ENCODE assay signal across 17 cellular contexts in the genomic region with DNA sequence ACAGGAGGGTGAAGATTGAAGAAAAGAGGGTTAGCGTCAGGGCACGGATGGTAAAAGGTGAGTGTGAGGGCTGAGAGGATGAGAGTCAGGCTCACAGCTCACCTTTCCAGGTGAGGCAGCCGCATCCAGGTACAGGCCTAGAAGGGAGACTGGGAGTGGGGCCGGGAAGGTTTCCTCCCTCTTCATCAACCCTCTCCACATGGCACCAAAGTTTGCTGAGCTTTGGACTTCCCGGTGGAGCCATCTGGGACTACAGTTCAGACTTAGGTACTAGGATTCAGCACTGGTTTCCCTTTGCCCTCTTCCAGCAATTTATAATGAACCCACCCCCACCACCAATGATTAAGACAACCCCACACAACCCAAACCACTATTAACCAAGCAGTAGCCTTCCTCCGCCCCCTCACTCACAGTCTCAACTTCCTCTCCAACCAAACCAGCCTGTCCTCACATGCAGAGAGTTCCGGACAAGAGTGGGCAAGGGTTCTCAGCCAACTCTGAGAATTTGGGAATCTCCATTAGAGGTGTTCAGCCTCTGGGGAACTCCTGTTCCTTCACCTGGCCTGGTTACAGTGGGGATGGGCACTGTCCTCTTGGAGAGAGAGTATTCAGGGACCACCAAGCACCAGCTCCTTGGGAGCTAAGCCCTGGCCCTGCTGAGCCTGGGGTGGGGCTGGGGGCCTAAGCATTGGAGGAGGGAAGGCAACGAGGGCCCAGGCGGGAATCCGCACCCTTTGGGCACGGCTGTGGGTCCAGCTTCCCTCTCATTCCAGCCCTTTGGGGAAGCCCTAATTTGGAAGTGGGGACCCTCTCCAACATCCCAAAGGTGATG. TPM values are rescaled to one million over a fixed set of nuclear protein-coding genes. Genes with fewer than 3 reads are reported as not detected.
DNase-seq lines count a peak whose midpoint lies in the region; ATAC-seq, FAIRE-seq and TF ChIP-seq lines count a peak whose summit lies in the region.
"Had no signal": no experiment of that assay in that cellular context is flagged by ENCODE, and none has a peak within 500 bp of the region (broad histone marks: within the 10 kb centered on the region; RNA-seq: fewer than 3 reads in every experiment).

No MANE protein-coding gene starts in this region.

- TF ChIP-seq CTCF in astrocyte (IDR thresholded peaks at IDR 0.05; ENCODE audit: insufficient read depth, low read depth, low read length) (no peak), keratinocyte (optimal IDR thresholded peaks at IDR 0.05 in 1 of 3, IDR thresholded peaks at IDR 0.05 in 1 of 3, conservative IDR thresholded peaks at IDR 0.05 in 1 of 3; ENCODE audit: extremely low read depth in 1 of 3, insufficient read depth in 2 of 3, low read length in 3 of 3) (no peak), spleen (IDR thresholded peaks at IDR 0.05 in 8 of 11, conservative IDR thresholded peaks at IDR 0.05 in 3 of 11) (no peak), testis (IDR thresholded peaks at IDR 0.05) (no peak)

- WGBS in spleen, 5 donors = 23 to 35% (median 33%) methylated on average over 11 of the region's 11 CpGs
- 66 to 67% methylated on average over 10 to 11 of the region's 11 CpGs for WGBS in testis, 2 donors

- H3K36me3 ChIP-seq in HUES6 (ENCODE audit: control insufficient read depth, insufficient read depth, low read length) (no peaks in the 10 kb centered on the region), astrocyte (ENCODE audit: insufficient read depth, low read length) (no peaks in the 10 kb centered on the region), keratinocyte (ENCODE audit: control insufficient read depth in 2 of 2, extremely low read depth in 1 of 2, insufficient read depth in 2 of 2, low read length in 2 of 2) (no peaks in the 10 kb centered on the region), spleen (no peaks in the 10 kb centered on the region), testis (ENCODE audit: low read depth, missing control alignments) (no peaks in the 10 kb centered on the region)

- no peak overlapping the region for H3K27ac ChIP-seq in HUES6 (ENCODE audit: low read depth, low read length)
- no peak overlapping the region for H3K27ac ChIP-seq in astrocyte (ENCODE audit: low read depth, low read length)
- H3K27ac ChIP-seq in keratinocyte (ENCODE audit: control insufficient read depth, insufficient read depth, low read length) = peak overlapping the region; percentile 47
- no peak overlapping the region for H3K27ac ChIP-seq in spleen
- H3K27ac ChIP-seq in testis = no peak overlapping the region
- H3K27ac ChIP-seq: dorsolateral prefrontal cortex had no signal

- no peaks in the 10 kb centered on the region for H3K4me1 Mint-ChIP-seq in astrocyte (ENCODE audit: low read depth, unreplicated experiment)
- peaks cover 46% of the 10 kb centered on the region for H3K4me1 Mint-ChIP-seq in activated T-cell treated with anti-CD3 and anti-CD28 coated beads, Interleukin-2, amount 50 U/mL, for 72 hours (ENCODE audit: low read depth)

- H3K79me2 ChIP-seq in astrocyte (ENCODE audit: insufficient read depth, low read length) = no peaks in the 10 kb centered on the region
- H3K79me2 ChIP-seq in keratinocyte (ENCODE audit: control insufficient read depth, insufficient read depth, low read length) = no peaks in the 10 kb centered on the region

- no peak overlapping the region for H3K4me3 Mint-ChIP-seq in astrocyte (ENCODE audit: unreplicated experiment)
- no peak overlapping the region for H3K4me3 Mint-ChIP-seq in activated T-cell treated with anti-CD3 and anti-CD28 coated beads, Interleukin-2, amount 50 U/mL, for 72 hours
- H3K4me3 Mint-ChIP-seq: activated CD8-positive, alpha-beta memory T cell treated with anti-CD3 and anti-CD28 coated beads, Interleukin-2, amount 10 ng/mL, durations not matched to agents 7 days and 5 days had no signal

- no peaks in the 10 kb centered on the region for H4K20me1 ChIP-seq in astrocyte (ENCODE audit: insufficient read depth, low read length)
- H4K20me1 ChIP-seq in keratinocyte (ENCODE audit: control insufficient read depth, extremely low read depth, insufficient read depth, low read length) = no peaks in the 10 kb centered on the region

- dilution Hi-C loops in keratinocyte (cut with MboI; ENCODE audit: extremely low pct_ligation_motif_present, low sequenced_read_pairs) = no loop called here

- no peaks in the 10 kb centered on the region for H3K9me1 ChIP-seq in keratinocyte (ENCODE audit: control insufficient read depth, extremely low read depth, insufficient read depth, low read length)

- H3K4me1 ChIP-seq in HUES6 (ENCODE audit: control insufficient read depth, insufficient read depth, low read length) (peaks cover 46% of the 10 kb centered on the region), astrocyte (ENCODE audit: insufficient read depth, low read length) (no peaks in the 10 kb centered on the region), keratinocyte (ENCODE audit: control insufficient read depth, extremely low read depth, insufficient read depth, low read length) (peaks cover 25% of the 10 kb centered on the region), spleen (peaks cover 4 to 64% (median 36%) of the 10 kb centered on the region in 6 donors), testis (peaks cover 10% of the 10 kb centered on the region)

- H2AFZ ChIP-seq in astrocyte (ENCODE audit: low read depth, low read length) (no peak overlapping the region), keratinocyte (ENCODE audit: control insufficient read depth, low read length) (peak overlapping the region; percentile 52)

- ATAC-seq in GM19452 (IDR thresholded peaks at IDR 0.05; ENCODE audit: unreplicated experiment) = no peak
- no peak for ATAC-seq in activated T-cell treated with anti-CD3 and anti-CD28 coated beads, Interleukin-2, amount 50 U/mL, for 72 hours (replicated peaks in 1 of 2)
- ATAC-seq: activated CD8-positive, alpha-beta memory T cell treated with anti-CD3 and anti-CD28 coated beads, Interleukin-2, amount 10 ng/mL, durations not matched to agents 7 days and 5 days; naive thymus-derived CD8-positive, alpha-beta T cell had no signal

- peaks cover 89% of the 10 kb centered on the region for H3K27me3 Mint-ChIP-seq in astrocyte (ENCODE audit: low read depth, unreplicated experiment)
- H3K27me3 Mint-ChIP-seq in activated T-cell treated with anti-CD3 and anti-CD28 coated beads, Interleukin-2, amount 50 U/mL, for 72 hours (ENCODE audit: low read depth) = peaks cover 96% of the 10 kb centered on the region

- no peak overlapping the region for H3K4me2 ChIP-seq in astrocyte (ENCODE audit: low read length)
- H3K4me2 ChIP-seq in keratinocyte (ENCODE audit: control insufficient read depth, extremely low read depth, insufficient read depth, low read depth, low read length) = peak overlapping the region; percentile 68

- H3K9me3 ChIP-seq in HUES6 (ENCODE audit: control insufficient read depth, insufficient read depth, low read depth, low read length) (no peaks in the 10 kb centered on the region), astrocyte (ENCODE audit: insufficient read depth, low read depth, low read length) (no peaks in the 10 kb centered on the region), keratinocyte (ENCODE audit: control insufficient read depth, low read depth, low read length) (no peaks in the 10 kb centered on the region), spleen (no peaks in the 10 kb centered on the region), testis (no peaks in the 10 kb centered on the region)

- H3K36me3 Mint-ChIP-seq in astrocyte (ENCODE audit: low read depth, unreplicated experiment) = peaks cover 2% of the 10 kb centered on the region
- peaks cover 0 to 2% of the 10 kb centered on the region in 2 donors for H3K36me3 Mint-ChIP-seq in activated T-cell treated with anti-CD3 and anti-CD28 coated beads, Interleukin-2, amount 50 U/mL, for 72 hours (ENCODE audit: insufficient read depth in 2 of 2)

- H3K27ac Mint-ChIP-seq in astrocyte (ENCODE audit: unreplicated experiment) = peak overlapping the region; percentile 62
- H3K27ac Mint-ChIP-seq in activated T-cell treated with anti-CD3 and anti-CD28 coated beads, Interleukin-2, amount 50 U/mL, for 72 hours = no peak overlapping the region
- H3K27ac Mint-ChIP-seq: activated CD8-positive, alpha-beta memory T cell treated with anti-CD3 and anti-CD28 coated beads, Interleukin-2, amount 10 ng/mL, durations not matched to agents 7 days and 5 days; CD14-positive monocyte had no signal

- DNase-seq in astrocyte (ENCODE audit: low read depth) = no peak
- DNase-seq in keratinocyte (ENCODE audit: low read depth, low spot score) = no peak
- peak; percentile 63 for DNase-seq in spleen
- no peak for DNase-seq in T-helper 9 cell
- DNase-seq in testis = no peak
- no peak for DNase-seq in activated T-cell treated with anti-CD3 and anti-CD28 coated beads, Interleukin-2, amount 50 U/mL, for 72 hours
- DNase-seq: activated CD8-positive, alpha-beta memory T cell treated with anti-CD3 and anti-CD28 coated beads, Interleukin-2, amount 10 ng/mL, durations not matched to agents 7 days and 5 days; anterior cingulate cortex; dorsolateral prefrontal cortex; IMR-90; naive thymus-derived CD8-positive, alpha-beta T cell; NCI-H146 had no signal

- peaks cover 11% of the 10 kb centered on the region for H3K9me3 Mint-ChIP-seq in astrocyte (ENCODE audit: unreplicated experiment)
- no peaks in the 10 kb centered on the region for H3K9me3 Mint-ChIP-seq in activated T-cell treated with anti-CD3 and anti-CD28 coated beads, Interleukin-2, amount 50 U/mL, for 72 hours
- H3K9me3 Mint-ChIP-seq: naive thymus-derived CD8-positive, alpha-beta T cell had no signal

- intact Hi-C loops in spleen (cut with DNase I; ENCODE audit: low total_unique reads) (no loop called here), testis (cut with DNase I; ENCODE audit: low total_unique reads) (no loop called here)

- H3K9ac ChIP-seq in HUES6 (ENCODE audit: low read length) = peak overlapping the region; percentile 15
- H3K9ac ChIP-seq in astrocyte (ENCODE audit: low read length) = no peak overlapping the region
- peak overlapping the region; percentile 69 for H3K9ac ChIP-seq in keratinocyte (ENCODE audit: control insufficient read depth, extremely low read depth, insufficient read depth, low read length)

- H3K4me3 ChIP-seq in HUES6 (ENCODE audit: low read depth, low read length) (no peak overlapping the region), astrocyte (ENCODE audit: insufficient read depth, low read depth, low read length) (no peak overlapping the region), keratinocyte (ENCODE audit: control insufficient read depth in 2 of 3, extremely low read depth in 1 of 3, insufficient read depth in 2 of 3, low read depth in 1 of 3, low read length in 3 of 3) (peak overlapping the region in 2 of 3 experiments; percentile 18 to 32), spleen (no peak overlapping the region), testis (no peak overlapping the region)
- H3K4me3 ChIP-seq: dorsolateral prefrontal cortex, skin epidermis had no signal

- TF ChIP-seq POLR2A in spleen (IDR thresholded peaks at IDR 0.05) (no peak), testis (IDR thresholded peaks at IDR 0.05) (no peak)

- H3K27me3 ChIP-seq in HUES6 (ENCODE audit: control insufficient read depth, insufficient read depth, low read length) (peaks cover 99% of the 10 kb centered on the region), astrocyte (ENCODE audit: insufficient read depth, low read length) (peaks cover 91% of the 10 kb centered on the region), keratinocyte (ENCODE audit: control insufficient read depth, extremely low read depth, insufficient read depth, low read length) (no peaks in the 10 kb centered on the region), spleen (replicated peaks in 1 of 7) (peaks cover 7 to 100% (median 74%) of the 10 kb centered on the region in 7 donors), testis (no peaks in the 10 kb centered on the region)

- FAIRE-seq in astrocyte (lab: Jason Lieb, UNC) = no peak
- FAIRE-seq in keratinocyte (lab: Jason Lieb, UNC) = peak; percentile 95

RNA-seq across cellular contexts. Expression of a gene that starts 2.3 kb away (rescaled TPM):
- total RNA-seq in astrocyte (not detected in 2 replicates), spleen (1 to 10 TPM in 4 of 7 donors, under 1 TPM in 3; 0.68 to 2.1 (median 1.4) TPM), testis (1 to 10 TPM; 3.0 to 3.1 TPM)
- polyA plus RNA-seq in keratinocyte (0.81 to 1.8 TPM (median 1.8 TPM) in 3 replicates), spleen (1 to 10 TPM in 2 of 3 donors, under 1 TPM in 1; 0.49 to 2.6 (median 1.8) TPM), testis (ENCODE audit: insufficient read depth, low read depth, low replicate concordance) (4.3 TPM)
- 0.19 TPM for polyA plus RNA-seq in keratinocyte (2011; ENCODE audit: low read depth)
- polyA plus RNA-seq in keratinocyte (2011; cell fraction: cytosol; rRNA removed) = 0.73 and 1.2 TPM in 2 replicates
- polyA plus RNA-seq in keratinocyte (2011; cell fraction: nucleus; rRNA removed) = 2.1 and 3.1 TPM in 2 replicates
- 1.1 and 2.3 TPM in 2 replicates for polyA plus RNA-seq in keratinocyte (2012; ENCODE audit: low replicate concordance)
- polyA minus RNA-seq in keratinocyte = 0.16 to 1.5 TPM in 2 of 3 replicates, not detected in the other
- not detected for polyA minus RNA-seq in keratinocyte (2011; cell fraction: cytosol; rRNA and poly(A)+ RNA removed)
- polyA minus RNA-seq in keratinocyte (2011; cell fraction: nucleus; rRNA and poly(A)+ RNA removed) = 0.39 TPM in 1 of 2 replicates, not detected in the other
- 1 to 10 TPM in 1 of 2 donors, under 1 TPM in 1; 1.00 to 1.1 TPM for total RNA-seq in activated T-cell treated with anti-CD3 and anti-CD28 coated beads, Interleukin-2, amount 50 U/mL, for 72 hours
- total RNA-seq: temporal lobe had no signal
- polyA plus RNA-seq: CD14-positive monocyte had no signal

RNA-seq across cellular contexts. Expression of a gene that starts 18.4 kb away (rescaled TPM):
- total RNA-seq in astrocyte = not detected in 2 replicates
- 0.18 to 0.73 TPM (median 0.33 TPM) in 3 replicates for polyA plus RNA-seq in keratinocyte
- polyA plus RNA-seq in keratinocyte (2011; ENCODE audit: low read depth) = not detected
- 0.21 and 0.69 TPM in 2 replicates for polyA plus RNA-seq in keratinocyte (2011; cell fraction: cytosol; rRNA removed)
- 0.59 and 0.97 TPM in 2 replicates for polyA plus RNA-seq in keratinocyte (2011; cell fraction: nucleus; rRNA removed)
- polyA plus RNA-seq in keratinocyte (2012; ENCODE audit: low replicate concordance) = 0.71 TPM in 1 of 2 replicates, not detected in the other
- polyA minus RNA-seq in keratinocyte = 0.13 to 1.1 TPM (median 0.42 TPM) in 3 replicates
- polyA minus RNA-seq in keratinocyte (2011; cell fraction: cytosol; rRNA and poly(A)+ RNA removed) = not detected
- polyA minus RNA-seq in keratinocyte (2011; cell fraction: nucleus; rRNA and poly(A)+ RNA removed) = 0.42 and 0.93 TPM in 2 replicates
- not detected for total RNA-seq in spleen
- under 1 TPM in 1 of 3 donors, not detected in 2; 0.06 TPM for polyA plus RNA-seq in spleen
- 1 to 10 TPM; 1.9 to 5.5 TPM for total RNA-seq in testis
- polyA plus RNA-seq in testis (ENCODE audit: insufficient read depth, low read depth, low replicate concordance) = 1.3 TPM
- total RNA-seq in activated T-cell treated with anti-CD3 and anti-CD28 coated beads, Interleukin-2, amount 50 U/mL, for 72 hours = not detected
- total RNA-seq: activated CD8-positive, alpha-beta memory T cell treated with anti-CD3 and anti-CD28 coated beads, Interleukin-2, amount 10 ng/mL, durations not matched to agents 7 days and 5 days; dorsolateral prefrontal cortex; IMR-90; naive thymus-derived CD8-positive, alpha-beta T cell; temporal lobe had no signal
- polyA plus RNA-seq: CD14-positive monocyte; IMR-90; naive thymus-derived CD8-positive, alpha-beta T cell had no signal

RNA-seq across cellular contexts. Expression of a gene that starts 23.1 kb away (rescaled TPM):
- total RNA-seq in astrocyte (not detected in 2 replicates), spleen (under 1 TPM in 4 of 7 donors, not detected in 3; 0.19 to 0.52 (median 0.34) TPM), testis (1 to 10 TPM; 1.9 to 4.0 TPM)
- polyA plus RNA-seq in keratinocyte (3.7 to 5.6 TPM (median 4.7 TPM) in 3 replicates), spleen (under 1 TPM in 2 of 3 donors, not detected in 1; 0.11 to 0.16 TPM), testis (ENCODE audit: insufficient read depth, low read depth, low replicate concordance) (5.4 TPM)
- 4.3 TPM for polyA plus RNA-seq in keratinocyte (2011; ENCODE audit: low read depth)
- polyA plus RNA-seq in keratinocyte (2011; cell fraction: cytosol; rRNA removed) = 3.6 and 4.6 TPM in 2 replicates
- polyA plus RNA-seq in keratinocyte (2011; cell fraction: nucleus; rRNA removed) = 9.2 and 13.8 TPM in 2 replicates
- polyA plus RNA-seq in keratinocyte (2012; ENCODE audit: low replicate concordance) = 2.9 and 6.1 TPM in 2 replicates
- 3.5 to 4.5 TPM (median 4.0 TPM) in 3 replicates for polyA minus RNA-seq in keratinocyte
- 0.96 TPM for polyA minus RNA-seq in keratinocyte (2011; cell fraction: cytosol; rRNA and poly(A)+ RNA removed)
- polyA minus RNA-seq in keratinocyte (2011; cell fraction: nucleus; rRNA and poly(A)+ RNA removed) = 2.5 and 2.9 TPM in 2 replicates
- not detected for total RNA-seq in activated T-cell treated with anti-CD3 and anti-CD28 coated beads, Interleukin-2, amount 50 U/mL, for 72 hours
- total RNA-seq: activated CD8-positive, alpha-beta memory T cell treated with anti-CD3 and anti-CD28 coated beads, Interleukin-2, amount 10 ng/mL, durations not matched to agents 7 days and 5 days; dorsolateral prefrontal cortex; IMR-90; naive thymus-derived CD8-positive, alpha-beta T cell; temporal lobe had no signal
- polyA plus RNA-seq: CD14-positive monocyte; naive thymus-derived CD8-positive, alpha-beta T cell had no signal

RNA-seq across cellular contexts. Expression of a gene that starts 42.5 kb away (rescaled TPM):
- total RNA-seq in astrocyte = not detected in 2 replicates
- polyA plus RNA-seq in keratinocyte = 1.8 to 3.8 TPM (median 2.0 TPM) in 3 replicates
- 2.1 TPM for polyA plus RNA-seq in keratinocyte (2011; ENCODE audit: low read depth)
- polyA plus RNA-seq in keratinocyte (2011; cell fraction: cytosol; rRNA removed) = 3.3 TPM in 2 replicates
- polyA plus RNA-seq in keratinocyte (2011; cell fraction: nucleus; rRNA removed) = 4.2 and 4.7 TPM in 2 replicates
- polyA plus RNA-seq in keratinocyte (2012; ENCODE audit: low replicate concordance) = 2.0 and 3.3 TPM in 2 replicates
- polyA minus RNA-seq in keratinocyte = 1.3 to 2.3 TPM (median 1.5 TPM) in 3 replicates
- polyA minus RNA-seq in keratinocyte (2011; cell fraction: cytosol; rRNA and poly(A)+ RNA removed) = 2.1 TPM
- polyA minus RNA-seq in keratinocyte (2011; cell fraction: nucleus; rRNA and poly(A)+ RNA removed) = 1.4 and 1.6 TPM in 2 replicates
- not detected for total RNA-seq in spleen
- under 1 TPM in 2 of 3 donors, not detected in 1; 0.04 to 0.10 TPM for polyA plus RNA-seq in spleen
- 1 to 10 TPM in 1 of 2 donors, under 1 TPM in 1; 0.81 to 1.2 TPM for total RNA-seq in testis
- 2.4 TPM for polyA plus RNA-seq in testis (ENCODE audit: insufficient read depth, low read depth, low replicate concordance)
- not detected for total RNA-seq in activated T-cell treated with anti-CD3 and anti-CD28 coated beads, Interleukin-2, amount 50 U/mL, for 72 hours
- total RNA-seq: activated CD8-positive, alpha-beta memory T cell treated with anti-CD3 and anti-CD28 coated beads, Interleukin-2, amount 10 ng/mL, durations not matched to agents 7 days and 5 days; dorsolateral prefrontal cortex; naive thymus-derived CD8-positive, alpha-beta T cell; temporal lobe had no signal
- polyA plus RNA-seq: CD14-positive monocyte; naive thymus-derived CD8-positive, alpha-beta T cell had no signal

RNA-seq across cellular contexts. Expression of a gene that starts 51.3 kb away (rescaled TPM):
- total RNA-seq in astrocyte (not detected in 2 replicates), spleen (not detected), testis (1 to 10 TPM; 6.6 to 7.8 TPM)
- polyA plus RNA-seq in keratinocyte (1.1 to 3.3 TPM (median 1.8 TPM) in 3 replicates), spleen (under 1 TPM in 1 of 3 donors, not detected in 2; 0.05 TPM), testis (ENCODE audit: insufficient read depth, low read depth, low replicate concordance) (2.4 TPM)
- polyA plus RNA-seq in keratinocyte (2011; ENCODE audit: low read depth) = 2.9 TPM
- 2.4 and 2.9 TPM in 2 replicates for polyA plus RNA-seq in keratinocyte (2011; cell fraction: cytosol; rRNA removed)
- 3.1 and 3.7 TPM in 2 replicates for polyA plus RNA-seq in keratinocyte (2011; cell fraction: nucleus; rRNA removed)
- 3.5 and 4.4 TPM in 2 replicates for polyA plus RNA-seq in keratinocyte (2012; ENCODE audit: low replicate concordance)
- polyA minus RNA-seq in keratinocyte = 0.23 to 1.4 TPM (median 0.90 TPM) in 3 replicates
- 2.1 TPM for polyA minus RNA-seq in keratinocyte (2011; cell fraction: cytosol; rRNA and poly(A)+ RNA removed)
- 1.2 and 1.4 TPM in 2 replicates for polyA minus RNA-seq in keratinocyte (2011; cell fraction: nucleus; rRNA and poly(A)+ RNA removed)
- total RNA-seq in activated T-cell treated with anti-CD3 and anti-CD28 coated beads, Interleukin-2, amount 50 U/mL, for 72 hours = not detected
- total RNA-seq: activated CD8-positive, alpha-beta memory T cell treated with anti-CD3 and anti-CD28 coated beads, Interleukin-2, amount 10 ng/mL, durations not matched to agents 7 days and 5 days; dorsolateral prefrontal cortex; IMR-90; naive thymus-derived CD8-positive, alpha-beta T cell; temporal lobe had no signal
- polyA plus RNA-seq: CD14-positive monocyte; naive thymus-derived CD8-positive, alpha-beta T cell had no signal

Comparison
In these comparisons a context has a peak if more than half of its experiments do, and no peak if none do; other contexts are left out.
1. H3K4me3 ChIP-seq: peak in keratinocyte (2 of 3); none in HUES6 (single experiment), astrocyte (single experiment), spleen (0 of 8) and testis (0 of 2).